ENCODE assay signal across 8 cellular contexts in the genomic region with DNA sequence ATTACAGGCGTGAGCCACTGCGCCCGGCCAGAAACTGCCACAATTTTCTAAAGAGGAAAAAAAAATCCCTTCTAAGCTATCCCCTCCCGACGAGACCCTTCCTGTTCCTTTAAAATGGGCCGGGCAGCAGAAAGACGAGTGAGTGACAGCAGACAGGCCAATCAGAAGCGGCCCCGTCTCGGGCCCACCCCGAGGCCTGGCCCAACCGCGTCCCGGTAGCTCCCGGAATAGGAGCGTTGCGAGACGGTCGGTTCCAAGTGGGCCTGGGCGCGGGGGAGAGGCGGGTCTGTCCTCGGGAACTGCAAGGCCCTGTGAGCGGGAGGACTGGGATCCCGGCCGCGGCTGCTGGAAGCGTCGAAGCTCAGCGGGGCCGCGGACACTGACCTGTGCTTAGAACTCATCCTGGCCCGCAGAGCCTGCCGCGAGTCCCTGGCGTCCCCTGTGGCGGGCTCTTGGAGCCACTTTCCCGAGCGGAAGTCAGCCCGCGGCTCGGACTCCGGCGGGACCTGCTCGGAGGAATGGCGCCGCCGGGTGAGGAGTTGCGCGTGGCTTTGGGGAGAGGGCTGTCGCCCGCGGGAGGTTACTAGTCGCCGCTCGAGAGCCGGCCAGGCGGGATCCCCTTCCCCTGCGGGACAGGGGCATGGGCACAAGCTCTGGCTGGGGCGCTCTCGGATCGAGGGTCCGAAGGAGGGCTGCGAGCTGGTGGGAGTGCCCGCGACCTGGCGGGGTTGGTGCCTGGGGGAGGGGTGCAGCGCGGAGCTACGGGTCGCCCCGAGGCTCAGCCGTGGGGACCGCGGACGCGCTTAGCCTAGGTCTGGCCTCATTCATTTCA. TPM values are rescaled to one million over a fixed set of nuclear protein-coding genes. Genes with fewer than 3 reads are reported as not detected.
A peak's percentile ranks its signal among the peaks of the same experiment; 100 is the strongest.
DNase-seq lines count a peak whose midpoint lies in the region; ATAC-seq and TF ChIP-seq lines count a peak whose summit lies in the region.

Gene MROH8, minus strand, starts transcription at position 710 of the 832 bp plus-strand sequence.
Gene RPN2, plus strand, starts transcription at position 492 of the 832 bp plus-strand sequence. Its CDS starts 27 bp downstream, at position 519.

- H3K9me3 Mint-ChIP-seq in IgD-negative memory B cell = no peaks in the 10 kb centered on the region

- no peaks in the 10 kb centered on the region for H3K9me3 ChIP-seq in mucosa of descending colon

- no peaks in the 10 kb centered on the region for H3K36me3 ChIP-seq in mucosa of descending colon (ENCODE audit: low read depth)

- H3K36me3 Mint-ChIP-seq in IgD-negative memory B cell = peaks cover 3% of the 10 kb centered on the region

- peak within 1 kb of the TSS; percentile 96 for H3K4me3 ChIP-seq in mucosa of descending colon

- peak within 1 kb of the TSS; percentile 97 for H3K27ac ChIP-seq in epithelial cell of prostate

- H3K4me1 Mint-ChIP-seq in IgD-negative memory B cell = peaks cover 28 to 31% (median 31%) of the 10 kb centered on the region in 3 donors

- no peak for TF ChIP-seq CTCF in mucosa of descending colon (IDR thresholded peaks at IDR 0.05)

- peaks cover 21% of the 10 kb centered on the region for H3K4me1 ChIP-seq in mucosa of descending colon (ENCODE audit: low read depth)

- H3K27ac Mint-ChIP-seq in IgD-negative memory B cell = peak within 1 kb of the TSS; percentile 89 to 99 (median 98)

- peak; percentile 90 for ATAC-seq in GM21576 (IDR thresholded peaks at IDR 0.05; ENCODE audit: unreplicated experiment)
- peak; percentile 98 for ATAC-seq in mucosa of descending colon

- intact Hi-C loops in mucosa of descending colon (cut with DNase I, micrococcal nuclease) = no loop called here

- H3K27me3 Mint-ChIP-seq in IgD-negative memory B cell = no peaks in the 10 kb centered on the region

- peak; percentile 94 for DNase-seq in DMS153 (lab: John Stamatoyannopoulos, UW)
- DNase-seq in OCI-M1 (lab: John Stamatoyannopoulos, UW) = peak; percentile 97
- peak; percentile 93 for DNase-seq in activated T-cell treated with anti-CD3 and anti-CD28 coated beads for 48 hours (ENCODE audit: low read depth)
- peak; percentile 89 for DNase-seq in epithelial cell of prostate (ENCODE audit: low read depth, low spot score)
- peak; percentile 97 to 98 (median 98) for DNase-seq in mucosa of descending colon
- DNase-seq in stimulated activated CD8-positive, alpha-beta memory T cell treated with anti-CD3 and anti-CD28 coated beads, Interleukin-4, amount 100 ng/mL, for 1 hour (ENCODE audit: low read depth in 2 of 2, low spot score in 1 of 2) = peak; percentile 84 to 92

- peak within 1 kb of the TSS; percentile 94 to 100 (median 98) for H3K4me3 Mint-ChIP-seq in IgD-negative memory B cell

RNA-seq across cellular contexts. Expression of gene MROH8, which starts in this region (rescaled TPM):
- polyA plus RNA-seq in IgD-negative memory B cell = 2.0 TPM
- 1 to 10 TPM; 1.4 to 3.1 (median 2.6) TPM for total RNA-seq in mucosa of descending colon

RNA-seq across cellular contexts. Expression of gene RPN2, which starts in this region (rescaled TPM):
- 196 TPM for polyA plus RNA-seq in IgD-negative memory B cell
- 100 to 1,000 TPM; 106 to 193 (median 127) TPM for total RNA-seq in mucosa of descending colon

Comparison
In these comparisons a context has a peak if more than half of its experiments do, and no peak if none do; other contexts are left out.
1. Peak in every context shown above with its lines: DNase-seq, ATAC-seq, H3K4me3 ChIP-seq and H3K27ac ChIP-seq.